ENCODE assay signal across 8 cellular contexts in the genomic region with DNA sequence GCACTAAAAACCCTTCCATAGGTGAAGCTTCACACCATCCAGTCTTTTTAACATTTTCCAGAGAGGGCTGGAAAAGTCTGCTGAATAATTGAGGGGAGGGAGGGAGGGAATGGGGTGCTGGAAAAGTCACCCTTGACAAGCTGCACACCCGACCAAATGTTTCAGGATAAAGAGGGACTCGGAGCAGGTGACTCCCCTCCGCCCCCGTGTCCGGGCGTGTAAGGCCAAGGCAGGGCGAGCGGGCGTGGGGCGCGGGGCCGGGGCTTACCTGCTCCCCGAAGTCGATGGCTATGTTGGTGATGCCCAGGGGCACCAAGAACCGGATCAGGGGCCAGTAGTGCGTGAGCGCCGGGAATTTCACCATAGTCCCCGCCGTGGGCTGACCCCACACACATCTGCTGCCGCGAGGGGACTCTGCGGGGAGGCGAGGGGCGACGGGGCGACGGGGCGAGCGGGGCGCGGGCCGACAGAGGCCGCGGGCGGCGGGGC. TPM values are rescaled to one million over a fixed set of nuclear protein-coding genes. Genes with fewer than 3 reads are reported as not detected.
A peak's percentile ranks its signal among the peaks of the same experiment; 100 is the strongest.
DNase-seq lines count a peak whose midpoint lies in the region; ATAC-seq and TF ChIP-seq lines count a peak whose summit lies in the region.

No MANE protein-coding gene starts in this region.

- peak; percentile 22 for ATAC-seq in GM18502 (IDR thresholded peaks at IDR 0.05; ENCODE audit: poor library complexity, unreplicated experiment)

- peaks cover 8% of the 10 kb centered on the region; the same call in 1 of the 2 replicates for H4K20me1 ChIP-seq in OCI-LY3 (ENCODE audit: insufficient read depth, low read length)

- H3K4me1 Mint-ChIP-seq in HFFc6 (ENCODE audit: low read depth): peaks cover 22% of the 10 kb centered on the region
- peaks cover 27% of the 10 kb centered on the region for H3K4me1 Mint-ChIP-seq in activated naive CD8-positive, alpha-beta T cell treated with anti-CD3 and anti-CD28 coated beads for 36 hours

- DNase-seq in HFFc6 (no peak), MV-4-11 (lab: John Stamatoyannopoulos, UW) (no peak), ecto neural progenitor cell (ENCODE audit: low spot score) (no peak)
- DNase-seq in activated naive CD8-positive, alpha-beta T cell treated with anti-CD3 and anti-CD28 coated beads for 36 hours: peak; percentile 43

- no peaks in the 10 kb centered on the region for H3K27me3 Mint-ChIP-seq in HFFc6 (ENCODE audit: insufficient read depth)
- no peaks in the 10 kb centered on the region for H3K27me3 Mint-ChIP-seq in activated naive CD8-positive, alpha-beta T cell treated with anti-CD3 and anti-CD28 coated beads for 36 hours

- H3K27ac Mint-ChIP-seq in HFFc6: peak overlapping the region; percentile 52
- H3K27ac Mint-ChIP-seq in activated naive CD8-positive, alpha-beta T cell treated with anti-CD3 and anti-CD28 coated beads for 36 hours: peak overlapping the region; percentile 95

- H3K27ac ChIP-seq in OCI-LY3 (ENCODE audit: low read length) (no peak overlapping the region), skin epidermis (peak overlapping the region in 20 of 21 experiments; percentile 48 to 99 (median 82))

- H3K4me1 ChIP-seq in OCI-LY3 (ENCODE audit: low read length): peaks cover 6% of the 10 kb centered on the region; the same call in 1 of the 2 replicates

- H3K9me3 Mint-ChIP-seq in HFFc6: no peaks in the 10 kb centered on the region
- H3K9me3 Mint-ChIP-seq in activated naive CD8-positive, alpha-beta T cell treated with anti-CD3 and anti-CD28 coated beads for 36 hours: no peaks in the 10 kb centered on the region

- H3K36me3 ChIP-seq in OCI-LY3 (replicated peaks; ENCODE audit: low read depth, low read length): no peaks in the 10 kb centered on the region

- peak overlapping the region; percentile 88 for H3K4me2 ChIP-seq in OCI-LY3 (ENCODE audit: low read length)

- no peaks in the 10 kb centered on the region for H3K36me3 Mint-ChIP-seq in HFFc6 (ENCODE audit: low read depth)
- peaks cover 20% of the 10 kb centered on the region for H3K36me3 Mint-ChIP-seq in activated naive CD8-positive, alpha-beta T cell treated with anti-CD3 and anti-CD28 coated beads for 36 hours

- H3K4me3 Mint-ChIP-seq in HFFc6: peak overlapping the region; percentile 89
- H3K4me3 Mint-ChIP-seq in activated naive CD8-positive, alpha-beta T cell treated with anti-CD3 and anti-CD28 coated beads for 36 hours: peak overlapping the region; percentile 98

- no peaks in the 10 kb centered on the region for H3K27me3 ChIP-seq in OCI-LY3 (ENCODE audit: low read depth, low read length)

- H3K79me2 ChIP-seq in OCI-LY3 (ENCODE audit: low read length): no peaks in the 10 kb centered on the region; the same call in 1 of the 2 replicates

- TF ChIP-seq CTCF in HFFc6 (IDR thresholded peaks at IDR 0.05) (no peak), OCI-LY3 (IDR thresholded peaks at IDR 0.05; ENCODE audit: low read depth, low read length) (no peak)

- no peaks in the 10 kb centered on the region for H3K9me3 ChIP-seq in OCI-LY3 (ENCODE audit: insufficient read depth, low read length)

- H3K4me3 ChIP-seq in OCI-LY3 (ENCODE audit: low read length): peak overlapping the region; percentile 90
- peak overlapping the region; percentile 57 for H3K4me3 ChIP-seq in iPS-11a (ENCODE audit: low read depth, low read length)
- H3K4me3 ChIP-seq in skin epidermis: peak overlapping the region; percentile 61 to 84 (median 63)

- H2AFZ ChIP-seq in OCI-LY3 (ENCODE audit: low read depth, low read length): no peak overlapping the region

- H3K9ac ChIP-seq in OCI-LY3 (ENCODE audit: low read length): peak overlapping the region; percentile 63

RNA-seq across cellular contexts. Expression of a gene that starts 0.5 kb away (rescaled TPM):
- total RNA-seq in HFFc6 (2021; fragmentation: NEBNext Ultra II Directional; extraction: Animal tissue kit (Norgen Biotek cat#: 25700)): 10 to 100 TPM; 32.5 to 35.7 (median 33.0) TPM
- 10 to 100 TPM; 82.5 to 84.6 TPM for total RNA-seq in activated naive CD8-positive, alpha-beta T cell treated with anti-CD3 and anti-CD28 coated beads for 36 hours
